ENCODE assay signal across 19 cellular contexts in the genomic region with DNA sequence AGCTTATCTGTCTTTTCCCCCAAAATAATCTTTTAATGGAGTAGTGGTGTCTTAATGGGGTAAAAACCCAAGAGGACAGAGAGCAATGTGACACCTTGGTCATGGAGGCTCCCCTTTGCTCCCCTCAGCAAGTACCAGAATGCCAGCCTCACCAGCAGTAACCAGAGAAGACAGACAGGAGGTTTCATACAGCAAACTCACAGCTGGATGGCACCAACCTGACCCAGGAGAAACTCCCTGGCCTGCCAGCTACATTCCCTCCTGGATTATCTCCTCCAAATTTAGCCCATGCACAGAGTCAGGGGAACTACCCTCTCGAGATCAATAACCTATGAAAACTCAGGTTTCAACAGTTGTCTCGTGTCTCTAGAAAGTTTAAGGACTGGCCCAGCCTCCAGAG.
"Had no signal": no experiment of that assay in that cellular context is flagged by ENCODE, and none has a peak within 500 bp of the region (broad histone marks: within the 10 kb centered on the region; RNA-seq: fewer than 3 reads in every experiment).

No MANE protein-coding gene starts in this region.

- H3K27ac ChIP-seq: colonic mucosa, parathyroid adenoma had no signal

- H3K9ac ChIP-seq: parathyroid adenoma, SK-N-SH had no signal

- H3K36me3 ChIP-seq: colonic mucosa, esophagus squamous epithelium, suprapubic skin had no signal

- DNase-seq: activated CD4-positive, alpha-beta T cell treated with anti-CD3 and anti-CD28 coated beads, Interleukin-2, amount 50 U/mL, for 4 hours; activated CD4-positive, CD25-positive, alpha-beta regulatory T cell treated with anti-CD3 and anti-CD28 coated beads, Interleukin-2, amount 50 U/mL, for 72 hours; activated naive CD4-positive, alpha-beta T cell treated with anti-CD3 and anti-CD28 coated beads, Interleukin-2, amount 10 ng/mL, durations not matched to agents 7 days and 5 days; caudate nucleus; colonic mucosa; esophagus squamous epithelium; glutamatergic neuron; immature natural killer cell; naive B cell; SK-N-SH; stimulated activated CD4-positive, alpha-beta T cell treated with anti-CD3 and anti-CD28 coated beads, Interleukin-15, amount 100 ng/mL, for 24 hours; stimulated activated CD4-positive, alpha-beta T cell treated with anti-CD3 and anti-CD28 coated beads, Interleukin-4, amount 100 ng/mL, for 1 hour; stimulated activated naive CD8-positive, alpha-beta T cell treated with anti-CD3 and anti-CD28 coated beads, Interleukin-15, Interleukin-2, amounts not matched to agents 100 U/mL and 50 U/mL, for 24 hours; T-helper 1 cell; T1000 had no signal

- H3K27me3 ChIP-seq: colonic mucosa, esophagus squamous epithelium, suprapubic skin had no signal

- H3K4me3 ChIP-seq: colonic mucosa, esophagus squamous epithelium, lung, skin epidermis, suprapubic skin had no signal

- ATAC-seq: stimulated activated naive CD8-positive, alpha-beta T cell treated with anti-CD3 and anti-CD28 coated beads, Interleukin-15, Interleukin-2, amounts not matched to agents 100 U/mL and 50 U/mL, for 24 hours had no signal

- H3K9me3 ChIP-seq: colonic mucosa, esophagus squamous epithelium, SK-N-SH, suprapubic skin had no signal
